Comparison of ENCODE assay signal across 25 cellular contexts in genomic region chr2:191926671-191927070, GRCh38.
"Had no signal": no experiment of that assay in that cellular context is flagged by ENCODE, and none has a peak within 500 bp of the region (broad histone marks: within the 10 kb centered on the region; RNA-seq: fewer than 3 reads in every experiment).

No MANE protein-coding gene starts in this region.

- H3K27ac ChIP-seq: adrenal gland, ascending aorta, hepatocyte, left lung, neutrophil, psoas muscle, right atrium auricular region, thoracic aorta had no signal

- H2AFZ ChIP-seq: hepatocyte had no signal

- H3K27me3 ChIP-seq: adrenal gland, ascending aorta, esophagus muscularis mucosa, hepatocyte, left lung, neutrophil, pancreas, right atrium auricular region, spleen had no signal

- H3K9me3 Mint-ChIP-seq: activated T-cell treated with anti-CD3 and anti-CD28 coated beads, Interleukin-2, amount 50 U/mL, for 24 hours; activated T-helper 17 cell treated with anti-CD3 and anti-CD28 coated beads, Interleukin-2, amount 50 U/mL, for 72 hours; natural killer cell treated with Interleukin-12 subunit alpha and Interleukin-12 subunit beta and Interleukin-15 and Interleukin-18, amount 100 ng/mL, for 72 hours; type B pancreatic cell had no signal

- DNase-seq: activated CD8-positive, alpha-beta memory T cell treated with anti-CD3 and anti-CD28 coated beads for 24 hours; activated CD8-positive, alpha-beta memory T cell treated with anti-CD3 and anti-CD28 coated beads, Interleukin-2, amount 50 U/mL, for 4 hours; activated naive CD4-positive, alpha-beta T cell; activated T-cell treated with anti-CD3 and anti-CD28 coated beads, Interleukin-2, amount 50 U/mL, for 24 hours; central memory CD4-positive, alpha-beta T cell; effector memory CD4-positive, alpha-beta T cell; glutamatergic neuron; immature natural killer cell; psoas muscle; spleen; stimulated activated CD4-positive, alpha-beta T cell treated with anti-CD3 and anti-CD28 coated beads, Interleukin-4, amount 100 ng/mL, for 1 hour; stimulated activated naive CD4-positive, alpha-beta T cell had no signal

- H3K4me1 ChIP-seq: adrenal gland, psoas muscle had no signal

- H3K4me3 ChIP-seq: adrenal gland, ascending aorta, esophagus muscularis mucosa, hepatocyte, left lung, pancreas, psoas muscle, right atrium auricular region, spleen, thoracic aorta had no signal

- ATAC-seq: activated T-helper 17 cell treated with anti-CD3 and anti-CD28 coated beads, Interleukin-2, amount 50 U/mL, for 72 hours; natural killer cell treated with Interleukin-12 subunit alpha and Interleukin-12 subunit beta and Interleukin-15 and Interleukin-18, amount 100 ng/mL, for 72 hours; psoas muscle had no signal

- H3K4me2 ChIP-seq: hepatocyte had no signal

- H3K36me3 Mint-ChIP-seq: activated naive CD8-positive, alpha-beta T cell; immature natural killer cell; natural killer cell treated with Interleukin-12 subunit alpha and Interleukin-12 subunit beta and Interleukin-15 and Interleukin-18, amount 100 ng/mL, for 72 hours; type B pancreatic cell had no signal

- H3K27ac Mint-ChIP-seq: activated naive CD8-positive, alpha-beta T cell; activated T-cell treated with anti-CD3 and anti-CD28 coated beads, Interleukin-2, amount 50 U/mL, for 24 hours; activated T-helper 17 cell treated with anti-CD3 and anti-CD28 coated beads, Interleukin-2, amount 50 U/mL, for 72 hours; immature natural killer cell; natural killer cell treated with Interleukin-12 subunit alpha and Interleukin-12 subunit beta and Interleukin-15 and Interleukin-18, amount 100 ng/mL, for 72 hours; type B pancreatic cell had no signal

- H3K27me3 Mint-ChIP-seq: type B pancreatic cell had no signal

- H3K9me3 ChIP-seq: adrenal gland, ascending aorta, esophagus muscularis mucosa, left lung, neutrophil, pancreas, psoas muscle, right atrium auricular region, thoracic aorta had no signal

- H3K36me3 ChIP-seq: adrenal gland, ascending aorta, esophagus muscularis mucosa, left lung, neutrophil, pancreas, right atrium auricular region, spleen, thoracic aorta had no signal

- H3K4me1 Mint-ChIP-seq: activated T-helper 17 cell treated with anti-CD3 and anti-CD28 coated beads, Interleukin-2, amount 50 U/mL, for 72 hours had no signal

- H3K4me3 Mint-ChIP-seq: activated naive CD8-positive, alpha-beta T cell; activated T-cell treated with anti-CD3 and anti-CD28 coated beads, Interleukin-2, amount 50 U/mL, for 24 hours; activated T-helper 17 cell treated with anti-CD3 and anti-CD28 coated beads, Interleukin-2, amount 50 U/mL, for 72 hours; immature natural killer cell; natural killer cell treated with Interleukin-12 subunit alpha and Interleukin-12 subunit beta and Interleukin-15 and Interleukin-18, amount 100 ng/mL, for 72 hours; type B pancreatic cell had no signal
